ENCODE assay signal across 10 cellular contexts in genomic region chr17:40312893-40313659, GRCh38. TPM values are rescaled to one million over a fixed set of nuclear protein-coding genes. Genes with fewer than 3 reads are reported as not detected.
DNase-seq lines count a peak whose midpoint lies in the region; ATAC-seq and TF ChIP-seq lines count a peak whose summit lies in the region.
"Had no signal": no experiment of that assay in that cellular context is flagged by ENCODE, and none has a peak within 500 bp of the region (broad histone marks: within the 10 kb centered on the region; RNA-seq: fewer than 3 reads in every experiment).

No MANE protein-coding gene starts in this region.

- peak overlapping the region; percentile 83 for H2BK15ac ChIP-seq in mesenchymal stem cell (ENCODE audit: low read depth, poor library complexity, severe bottlenecking)

- WGBS in mesenchymal stem cell, result 73% methylated on average over 4 of the region's 4 CpGs

- peak overlapping the region in 1 of 2 experiments; percentile 79 for H3K18ac ChIP-seq in mesenchymal stem cell (ENCODE audit: low read depth in 1 of 2, low read length in 2 of 2)

- intact Hi-C loops in activated CD8-positive, alpha-beta T cell treated with anti-CD3 and anti-CD28 coated beads for 36 hours (cut with micrococcal nuclease), result no loop called here
- intact Hi-C loops in tibial artery (cut with DNase I; ENCODE audit: low total_unique reads), result no loop called here

- H2AK5ac ChIP-seq in mesenchymal stem cell (ENCODE audit: low read length, severe bottlenecking), result peak overlapping the region; percentile 49

- peak; percentile 57 for DNase-seq in activated CD8-positive, alpha-beta memory T cell treated with anti-CD3 and anti-CD28 coated beads for 24 hours
- no peak for DNase-seq in activated CD8-positive, alpha-beta memory T cell treated with anti-CD3 and anti-CD28 coated beads, Interleukin-2, amount 50 U/mL, for 48 hours
- peak; percentile 1 for DNase-seq in activated CD8-positive, alpha-beta T cell treated with anti-CD3 and anti-CD28 coated beads for 36 hours
- DNase-seq in mesenchymal stem cell (no peak), tibial artery (no peak), HT-29 (ENCODE audit: low spot score) (no peak), DMS 273 (lab: John Stamatoyannopoulos, UW; ENCODE audit: unreplicated experiment) (no peak)
- DNase-seq: T-helper 2 cell had no signal

- no peaks in the 10 kb centered on the region for H3K27me3 Mint-ChIP-seq in activated CD8-positive, alpha-beta T cell treated with anti-CD3 and anti-CD28 coated beads for 36 hours

- peak overlapping the region in 1 of 2 experiments; percentile 86 for H2BK12ac ChIP-seq in mesenchymal stem cell (ENCODE audit: low read length in 2 of 2)

- H3K36me3 Mint-ChIP-seq in activated CD8-positive, alpha-beta T cell treated with anti-CD3 and anti-CD28 coated beads for 36 hours (ENCODE audit: low read depth), result no peaks in the 10 kb centered on the region

- H3K27ac ChIP-seq in mesenchymal stem cell (ENCODE audit: low read length, poor library complexity, severe bottlenecking) (peak overlapping the region; percentile 88), tibial artery (peak overlapping the region; percentile 94 to 95)

- no peak overlapping the region for H2AFZ ChIP-seq in mesenchymal stem cell (ENCODE audit: low read depth, low read length)

- no peaks in the 10 kb centered on the region for H3K27me3 ChIP-seq in mesenchymal stem cell (ENCODE audit: control insufficient read depth in 1 of 2, insufficient read depth in 1 of 2, low read length in 2 of 2)
- no peaks in the 10 kb centered on the region for H3K27me3 ChIP-seq in tibial artery

- CTCF ChIA-PET in activated CD8-positive, alpha-beta T cell treated with anti-CD3 and anti-CD28 coated beads for 36 hours (lab: Charles Lee), result interaction anchor here (2.7 to 42.0 kb wide), 2 partner anchors 10 to 38 kb away, joined by 15 to 780 read pairs; no protein-coding TSS in a partner anchor

- no peaks in the 10 kb centered on the region for H3K9me3 ChIP-seq in mesenchymal stem cell (ENCODE audit: control insufficient read depth, low read length)
- H3K9me3 ChIP-seq in tibial artery, result no peaks in the 10 kb centered on the region
- H3K9me3 ChIP-seq: prostate gland had no signal

- H4K91ac ChIP-seq in mesenchymal stem cell (ENCODE audit: low read length), result no peak overlapping the region

- no peak overlapping the region for H2BK120ac ChIP-seq in mesenchymal stem cell (ENCODE audit: low read depth, low read length)

- no peaks in the 10 kb centered on the region for H3K9me3 Mint-ChIP-seq in activated CD8-positive, alpha-beta T cell treated with anti-CD3 and anti-CD28 coated beads for 36 hours

- H3K27ac Mint-ChIP-seq in activated CD8-positive, alpha-beta T cell treated with anti-CD3 and anti-CD28 coated beads for 36 hours, result no peak overlapping the region

- peaks cover 61% of the 10 kb centered on the region for H3K4me1 Mint-ChIP-seq in activated CD8-positive, alpha-beta T cell treated with anti-CD3 and anti-CD28 coated beads for 36 hours (ENCODE audit: low read depth)

- peak overlapping the region in 1 of 2 experiments; percentile 37 for H3K4ac ChIP-seq in mesenchymal stem cell (ENCODE audit: low read depth in 1 of 2, low read length in 2 of 2)

- H3K4me1 ChIP-seq in mesenchymal stem cell (ENCODE audit: control insufficient read depth, insufficient read depth, low read depth, low read length), result peaks cover 83% of the 10 kb centered on the region
- peaks cover 4 to 95% (median 91%) of the 10 kb centered on the region in 4 donors for H3K4me1 ChIP-seq in tibial artery

- H3K36me3 ChIP-seq in mesenchymal stem cell (ENCODE audit: control insufficient read depth in 1 of 2, insufficient read depth in 2 of 2, low read depth in 1 of 2, low read length in 2 of 2), result no peaks in the 10 kb centered on the region
- H3K36me3 ChIP-seq in tibial artery, result no peaks in the 10 kb centered on the region
- H3K36me3 ChIP-seq: prostate gland had no signal

- no peak overlapping the region for H4K8ac ChIP-seq in mesenchymal stem cell (ENCODE audit: low read length)

- peaks cover 5% of the 10 kb centered on the region for H3K79me1 ChIP-seq in mesenchymal stem cell (replicated peaks; ENCODE audit: low read length, poor library complexity, severe bottlenecking)

- TF ChIP-seq CTCF in activated CD8-positive, alpha-beta T cell treated with anti-CD3 and anti-CD28 coated beads for 36 hours (IDR thresholded peaks at IDR 0.05), result no peak
- no peak for TF ChIP-seq CTCF in tibial artery (IDR thresholded peaks at IDR 0.05)

- H3K9ac ChIP-seq in mesenchymal stem cell (ENCODE audit: low read length), result no peak overlapping the region

- no peak overlapping the region for H3K23ac ChIP-seq in mesenchymal stem cell (ENCODE audit: low read length in 2 of 2)

- POLR2A ChIA-PET in activated CD8-positive, alpha-beta T cell treated with anti-CD3 and anti-CD28 coated beads for 36 hours (lab: Charles Lee), result interaction anchor here (0.7 to 4.2 kb wide), 3 partner anchors 10 to 32 kb away, joined by 4 to 15 read pairs (median 7); no protein-coding TSS in a partner anchor

- H2BK5ac ChIP-seq in mesenchymal stem cell (ENCODE audit: low read depth, low read length, poor library complexity, severe bottlenecking), result no peak overlapping the region

- no peak overlapping the region for H3K4me2 ChIP-seq in mesenchymal stem cell (ENCODE audit: low read length, poor library complexity, severe bottlenecking)

- H3K4me3 ChIP-seq in mesenchymal stem cell (ENCODE audit: insufficient read depth in 1 of 2, low read depth in 1 of 2, low read length in 2 of 2) (no peak overlapping the region), tibial artery (no peak overlapping the region)
- H3K4me3 ChIP-seq: prostate gland had no signal

- no peak overlapping the region for H3K14ac ChIP-seq in mesenchymal stem cell (ENCODE audit: low read length in 2 of 2)

- no peak overlapping the region for H3K4me3 Mint-ChIP-seq in activated CD8-positive, alpha-beta T cell treated with anti-CD3 and anti-CD28 coated beads for 36 hours

- ATAC-seq in activated CD8-positive, alpha-beta T cell treated with anti-CD3 and anti-CD28 coated beads for 36 hours, result no peak
- ATAC-seq in HG02623 (IDR thresholded peaks at IDR 0.05; ENCODE audit: unreplicated experiment), result no peak

RNA-seq across cellular contexts. Expression of gene RARA, which starts 4.1 kb away (rescaled TPM):
- 10 to 100 TPM; 34.7 to 36.2 TPM for total RNA-seq in activated CD8-positive, alpha-beta T cell treated with anti-CD3 and anti-CD28 coated beads for 36 hours
- polyA plus RNA-seq in mesenchymal stem cell (2013, experiment 1 of 2), result 32.6 TPM
- polyA plus RNA-seq in mesenchymal stem cell (2013, experiment 2 of 2), result 32.1 TPM
- total RNA-seq in HT-29 (2014; rRNA removed; shearing (Covaris generic)), result 40.0 and 44.5 TPM in 2 replicates

RNA-seq across cellular contexts. Expression of gene CDC6, which starts 25.4 kb away (rescaled TPM):
- 100 to 1,000 TPM; 110 to 118 TPM for total RNA-seq in activated CD8-positive, alpha-beta T cell treated with anti-CD3 and anti-CD28 coated beads for 36 hours
- polyA plus RNA-seq in mesenchymal stem cell (2013, experiment 1 of 2), result 8.5 TPM
- 9.1 TPM for polyA plus RNA-seq in mesenchymal stem cell (2013, experiment 2 of 2)
- total RNA-seq in HT-29 (2014; rRNA removed; shearing (Covaris generic)), result 36.2 and 39.8 TPM in 2 replicates

RNA-seq across cellular contexts. Expression of gene GJD3, which starts 51.5 kb away (rescaled TPM):
- total RNA-seq in activated CD8-positive, alpha-beta T cell treated with anti-CD3 and anti-CD28 coated beads for 36 hours, result not detected
- 0.44 TPM for polyA plus RNA-seq in mesenchymal stem cell (2013, experiment 1 of 2)
- polyA plus RNA-seq in mesenchymal stem cell (2013, experiment 2 of 2), result 0.29 TPM
- not detected in 2 replicates for total RNA-seq in HT-29 (2014; rRNA removed; shearing (Covaris generic))

Comparison
In these comparisons a context has a peak if more than half of its experiments do, and no peak if none do; other contexts are left out.
1. DNase-seq: peak in activated CD8-positive, alpha-beta memory T cell treated with anti-CD3 and anti-CD28 coated beads for 24 hours (single experiment) and activated CD8-positive, alpha-beta T cell treated with anti-CD3 and anti-CD28 coated beads for 36 hours (single experiment); none in activated CD8-positive, alpha-beta memory T cell treated with anti-CD3 and anti-CD28 coated beads, Interleukin-2, amount 50 U/mL, for 48 hours (single experiment), mesenchymal stem cell (single experiment), tibial artery (0 of 2), HT-29 (single experiment) and DMS 273 (single experiment).